ENCODE assay signal across 1 cellular context in genomic region chr3:177179281-177180067, GRCh38.
TF ChIP-seq lines count a peak whose summit lies in the region.

No MANE protein-coding gene starts in this region.

TF ChIP-seq in HepG2, 621 proteins besides CTCF, POLR2A, EP300 and RAD21:
- no peak for TF ChIP-seq ZBTB43 (CRISPR knock-in tag; conservative IDR thresholded peaks at IDR 0.05)
- TF ChIP-seq ZNF629 (CRISPR knock-in tag; conservative IDR thresholded peaks at IDR 0.05): no peak
- TF ChIP-seq, protein P1, sequence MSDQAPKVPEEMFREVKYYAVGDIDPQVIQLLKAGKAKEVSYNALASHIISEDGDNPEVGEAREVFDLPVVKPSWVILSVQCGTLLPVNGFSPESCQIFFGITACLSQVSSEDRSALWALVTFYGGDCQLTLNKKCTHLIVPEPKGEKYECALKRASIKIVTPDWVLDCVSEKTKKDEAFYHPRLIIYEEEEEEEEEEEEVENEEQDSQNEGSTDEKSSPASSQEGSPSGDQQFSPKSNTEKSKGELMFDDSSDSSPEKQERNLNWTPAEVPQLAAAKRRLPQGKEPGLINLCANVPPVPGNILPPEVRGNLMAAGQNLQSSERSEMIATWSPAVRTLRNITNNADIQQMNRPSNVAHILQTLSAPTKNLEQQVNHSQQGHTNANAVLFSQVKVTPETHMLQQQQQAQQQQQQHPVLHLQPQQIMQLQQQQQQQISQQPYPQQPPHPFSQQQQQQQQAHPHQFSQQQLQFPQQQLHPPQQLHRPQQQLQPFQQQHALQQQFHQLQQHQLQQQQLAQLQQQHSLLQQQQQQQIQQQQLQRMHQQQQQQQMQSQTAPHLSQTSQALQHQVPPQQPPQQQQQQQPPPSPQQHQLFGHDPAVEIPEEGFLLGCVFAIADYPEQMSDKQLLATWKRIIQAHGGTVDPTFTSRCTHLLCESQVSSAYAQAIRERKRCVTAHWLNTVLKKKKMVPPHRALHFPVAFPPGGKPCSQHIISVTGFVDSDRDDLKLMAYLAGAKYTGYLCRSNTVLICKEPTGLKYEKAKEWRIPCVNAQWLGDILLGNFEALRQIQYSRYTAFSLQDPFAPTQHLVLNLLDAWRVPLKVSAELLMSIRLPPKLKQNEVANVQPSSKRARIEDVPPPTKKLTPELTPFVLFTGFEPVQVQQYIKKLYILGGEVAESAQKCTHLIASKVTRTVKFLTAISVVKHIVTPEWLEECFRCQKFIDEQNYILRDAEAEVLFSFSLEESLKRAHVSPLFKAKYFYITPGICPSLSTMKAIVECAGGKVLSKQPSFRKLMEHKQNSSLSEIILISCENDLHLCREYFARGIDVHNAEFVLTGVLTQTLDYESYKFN (CRISPR knock-in tag; conservative IDR thresholded peaks at IDR 0.05): no peak
- TF ChIP-seq ZBTB10 (CRISPR knock-in tag; IDR thresholded peaks at IDR 0.05; ENCODE audit: borderline replicate concordance): no peak
- TF ChIP-seq LRRFIP1 (CRISPR knock-in tag; conservative IDR thresholded peaks at IDR 0.05): no peak
- TF ChIP-seq PRPF4 (IDR thresholded peaks at IDR 0.05; ENCODE audit: low read depth, low read length, poor library complexity, severe bottlenecking): no peak
